ENCODE assay signal across 30 cellular contexts in genomic region chr7:154720016-154720415, GRCh38.
DNase-seq lines count a peak whose midpoint lies in the region; ATAC-seq, FAIRE-seq and TF ChIP-seq lines count a peak whose summit lies in the region.
"Had no signal": no experiment of that assay in that cellular context is flagged by ENCODE, and none has a peak within 500 bp of the region (broad histone marks: within the 10 kb centered on the region; RNA-seq: fewer than 3 reads in every experiment).

No MANE protein-coding gene starts in this region.

- H3K9me2 ChIP-seq in OCI-LY7 (ENCODE audit: insufficient read depth, low read length), result no peaks in the 10 kb centered on the region

- no peaks in the 10 kb centered on the region for H3K36me3 ChIP-seq in pancreas
- H3K36me3 ChIP-seq in OCI-LY7 (ENCODE audit: insufficient read depth, low read length), result no peaks in the 10 kb centered on the region
- H3K36me3 ChIP-seq: BE2C, suprapubic skin had no signal

- CTCF ChIA-PET in OCI-LY7 (lab: Charles Lee; ENCODE audit: unreplicated experiment), result no interaction called here

- no peaks in the 10 kb centered on the region for H3K79me2 ChIP-seq in OCI-LY7 (ENCODE audit: insufficient read depth, low read depth, low read length)

- H3K27ac ChIP-seq in pancreas (no peak overlapping the region), OCI-LY7 (ENCODE audit: low read depth, low read length, poor library complexity, severe bottlenecking) (no peak overlapping the region)
- H3K27ac ChIP-seq: GM23248, skin epidermis, suprapubic skin had no signal

- H3K9me3 ChIP-seq in pancreas (no peaks in the 10 kb centered on the region), OCI-LY7 (ENCODE audit: low read length) (no peaks in the 10 kb centered on the region)
- H3K9me3 ChIP-seq: BE2C had no signal

- no TSS peak for BruUV-seq in OCI-LY7 (replicated peaks; lab: Mats Ljungman, UMichigan)

- no peak for FAIRE-seq in pancreas (lab: Jason Lieb, UNC)
- FAIRE-seq: astrocyte, islet of Langerhans, urothelium cell line had no signal

- no peaks in the 10 kb centered on the region for H4K20me1 ChIP-seq in OCI-LY7 (ENCODE audit: insufficient read depth, low read length)

- WGBS in pancreas, 2 donors, result 49% methylated on average over 5 of the region's 5 CpGs

- peak in 3 of 4 donors; percentile 12 to 53 (median 52) for ATAC-seq in pancreas
- ATAC-seq in HG02642 (IDR thresholded peaks at IDR 0.05; ENCODE audit: poor library complexity, unreplicated experiment), result no peak
- ATAC-seq: activated T-cell treated with anti-CD3 and anti-CD28 coated beads, Interleukin-2, amount 50 U/mL, for 72 hours; left lobe of liver; Panc1 had no signal

- intact Hi-C loops in pancreas (cut with DNase I) (no loop called here), OCI-LY7 (cut with micrococcal nuclease; ENCODE audit: unreplicated experiment) (no loop called here)

- H3K4me1 ChIP-seq in pancreas (no peaks in the 10 kb centered on the region), OCI-LY7 (ENCODE audit: insufficient read depth, low read length, poor library complexity, severe bottlenecking) (no peaks in the 10 kb centered on the region)
- H3K4me1 ChIP-seq: suprapubic skin had no signal

- H3K4me3 ChIP-seq in pancreas (no peak overlapping the region), OCI-LY7 (ENCODE audit: low read depth, low read length, poor library complexity, severe bottlenecking) (no peak overlapping the region)
- H3K4me3 ChIP-seq: GM23248, skin epidermis, suprapubic skin had no signal

- POLR2A ChIA-PET in OCI-LY7 (lab: Charles Lee), result no interaction called here

- DNase-seq in DMS153 treated with DMSO at 0.1 percent for 48 hours (lab: John Stamatoyannopoulos, UW; ENCODE audit: unreplicated experiment) (peak; percentile 45), NCI-H1105 treated with DMSO at 0.1 percent for 48 hours (lab: John Stamatoyannopoulos, UW) (peak; percentile 80), NCI-H774 (lab: John Stamatoyannopoulos, UW) (peak; percentile 30), pancreas (peak in 3 of 6 donors; percentile 16 to 43 (median 25)), ureter (ENCODE audit: low spot score) (no peak), OCI-LY7 (ENCODE audit: low spot score) (no peak)
- DNase-seq: ACHN; activated CD4-positive, alpha-beta memory T cell treated with anti-CD3 and anti-CD28 coated beads for 36 hours; activated CD4-positive, CD25-positive, alpha-beta regulatory T cell treated with anti-CD3 and anti-CD28 coated beads, Interleukin-2, amount 50 U/mL, for 72 hours; activated T-cell treated with anti-CD3 and anti-CD28 coated beads, Interleukin-2, amount 50 U/mL, for 72 hours; BE2C; CD8-positive, alpha-beta memory T cell; central memory CD4-positive, alpha-beta T cell; erythroblast; glutamatergic neuron; GM23248; IMR-90; NCI-H187 treated with DMSO at 0.1 percent for 48 hours; NCI-H510A treated with DMSO at 0.1 percent for 48 hours; nephron progenitor cell; SHP77 treated with DMSO at 0.1 percent for 48 hours; stimulated activated naive CD4-positive, alpha-beta T cell had no signal

- TF ChIP-seq CTCF in pancreas (IDR thresholded peaks at IDR 0.05) (no peak), OCI-LY7 (conservative IDR thresholded peaks at IDR 0.05; ENCODE audit: low read length) (no peak)

- H3K4me2 ChIP-seq in OCI-LY7 (ENCODE audit: low read length), result no peak overlapping the region

- no peaks in the 10 kb centered on the region for H3K27me3 ChIP-seq in pancreas
- H3K27me3 ChIP-seq: BE2C, suprapubic skin had no signal

- H2AFZ ChIP-seq in OCI-LY7 (ENCODE audit: low read length), result no peak overlapping the region
- H2AFZ ChIP-seq: GM23248 had no signal

Comparison
In these comparisons a context has a peak if more than half of its experiments do, and no peak if none do; other contexts are left out.
1. DNase-seq: peak in DMS153 treated with DMSO at 0.1 percent for 48 hours (single experiment), NCI-H1105 treated with DMSO at 0.1 percent for 48 hours (single experiment) and NCI-H774 (single experiment); none in ureter (single experiment) and OCI-LY7 (single experiment).